ENCODE assay signal across 8 cellular contexts in genomic region chr1:48093696-48094518, GRCh38.
DNase-seq lines count a peak whose midpoint lies in the region; ATAC-seq and TF ChIP-seq lines count a peak whose summit lies in the region.

No MANE protein-coding gene starts in this region.

- H3K4me1 Mint-ChIP-seq in CD14-positive monocyte: peaks cover 6% of the 10 kb centered on the region
- H3K4me1 Mint-ChIP-seq in effector memory CD8-positive, alpha-beta T cell (ENCODE audit: low read depth in 2 of 2): peaks cover 0 to 5% of the 10 kb centered on the region in 2 donors
- peaks cover 4 to 9% (median 7%) of the 10 kb centered on the region in 7 donors for H3K4me1 Mint-ChIP-seq in naive thymus-derived CD4-positive, alpha-beta T cell

- intact Hi-C loops in CD14-positive monocyte (cut with micrococcal nuclease): loop anchor here in 1 of 2 donors (5.0 kb wide), 1 partner anchor 143 kb away; no protein-coding TSS in a partner anchor
- intact Hi-C loops in naive thymus-derived CD4-positive, alpha-beta T cell (cut with micrococcal nuclease): loop anchor here (1.0 to 5.0 kb wide), 4 partner anchors 108 to 403 kb away; no protein-coding TSS in a partner anchor

- no peaks in the 10 kb centered on the region for H3K27me3 ChIP-seq in naive thymus-derived CD4-positive, alpha-beta T cell (ENCODE audit: control insufficient read depth in 2 of 2, insufficient read depth in 2 of 2, low read length in 2 of 2)

- H3K27ac ChIP-seq in naive thymus-derived CD4-positive, alpha-beta T cell (ENCODE audit: low read depth, low read length): no peak overlapping the region

- peak; percentile 92 for ATAC-seq in HG03439 (IDR thresholded peaks at IDR 0.05; ENCODE audit: unreplicated experiment)
- ATAC-seq in effector memory CD8-positive, alpha-beta T cell (replicated peaks): peak; percentile 62
- ATAC-seq in naive thymus-derived CD4-positive, alpha-beta T cell: peak; percentile 81
- peak; percentile 76 for ATAC-seq in stimulated activated naive CD8-positive, alpha-beta T cell treated with anti-CD3 and anti-CD28 coated beads, Interleukin-15, Interleukin-2, amounts not matched to agents 100 U/mL and 50 U/mL, for 24 hours

- peak overlapping the region in 1 of 2 donors; percentile 49 for H3K4me3 Mint-ChIP-seq in CD14-positive monocyte
- peak overlapping the region; percentile 42 to 66 for H3K4me3 Mint-ChIP-seq in effector memory CD8-positive, alpha-beta T cell
- peak overlapping the region; percentile 1 to 83 (median 76) for H3K4me3 Mint-ChIP-seq in naive thymus-derived CD4-positive, alpha-beta T cell

- POLR2A ChIA-PET in naive thymus-derived CD4-positive, alpha-beta T cell (lab: Charles Lee): no interaction called here

- CTCF ChIA-PET in naive thymus-derived CD4-positive, alpha-beta T cell (lab: Charles Lee): interaction anchor here (0.6 to 2.5 kb wide), 10 partner anchors 13 to 723 kb away, joined by 3 to 11 read pairs (median 4); no protein-coding TSS in a partner anchor

- H3K27me3 Mint-ChIP-seq in CD14-positive monocyte (ENCODE audit: low read depth in 3 of 3): peaks cover 16 to 47% (median 25%) of the 10 kb centered on the region in 3 donors
- peaks cover 60 to 79% of the 10 kb centered on the region in 2 donors for H3K27me3 Mint-ChIP-seq in effector memory CD8-positive, alpha-beta T cell
- H3K27me3 Mint-ChIP-seq in naive thymus-derived CD4-positive, alpha-beta T cell: peaks cover 31 to 69% (median 65%) of the 10 kb centered on the region in 5 donors

- no peaks in the 10 kb centered on the region for H3K36me3 ChIP-seq in naive thymus-derived CD4-positive, alpha-beta T cell (ENCODE audit: control insufficient read depth in 2 of 3, insufficient read depth in 3 of 3, low read length in 3 of 3)

- H3K9me3 Mint-ChIP-seq in CD14-positive monocyte: peaks cover 0 to 7% (median 2%) of the 10 kb centered on the region in 7 donors
- H3K9me3 Mint-ChIP-seq in effector memory CD8-positive, alpha-beta T cell: no peaks in the 10 kb centered on the region
- H3K9me3 Mint-ChIP-seq in naive thymus-derived CD4-positive, alpha-beta T cell: peaks cover 0 to 5% (median 0%) of the 10 kb centered on the region in 11 donors

- DNase-seq in CD14-positive monocyte (ENCODE audit: low spot score) (no peak), GM19240 (ENCODE audit: insufficient read length, low spot score) (peak; percentile 81), NCI-H510A (lab: John Stamatoyannopoulos, UW) (peak; percentile 72)
- peak; percentile 74 to 79 for DNase-seq in activated CD4-positive, alpha-beta T cell treated with anti-CD3 and anti-CD28 coated beads, Interleukin-2, amount 50 U/mL, for 48 hours
- DNase-seq in effector memory CD8-positive, alpha-beta T cell: peak; percentile 41 to 73 (median 46)
- DNase-seq in naive thymus-derived CD4-positive, alpha-beta T cell: peak; percentile 43 to 78 (median 70)
- DNase-seq in stimulated activated naive CD8-positive, alpha-beta T cell treated with anti-CD3 and anti-CD28 coated beads, Interleukin-15, Interleukin-2, amounts not matched to agents 100 U/mL and 50 U/mL, for 24 hours: peak; percentile 75

- no peaks in the 10 kb centered on the region for H3K9me3 ChIP-seq in naive thymus-derived CD4-positive, alpha-beta T cell (ENCODE audit: control insufficient read depth in 2 of 3, low read length in 3 of 3)

- peak overlapping the region in 1 of 7 donors; percentile 33 for H3K27ac Mint-ChIP-seq in CD14-positive monocyte
- H3K27ac Mint-ChIP-seq in effector memory CD8-positive, alpha-beta T cell: no peak overlapping the region
- H3K27ac Mint-ChIP-seq in naive thymus-derived CD4-positive, alpha-beta T cell: peak overlapping the region in 1 of 9 donors; percentile 5

- peak overlapping the region; percentile 15 for H3K4me3 ChIP-seq in naive thymus-derived CD4-positive, alpha-beta T cell (ENCODE audit: low read length)

- no peaks in the 10 kb centered on the region for H3K36me3 Mint-ChIP-seq in CD14-positive monocyte
- no peaks in the 10 kb centered on the region for H3K36me3 Mint-ChIP-seq in effector memory CD8-positive, alpha-beta T cell (ENCODE audit: insufficient read depth)
- no peaks in the 10 kb centered on the region for H3K36me3 Mint-ChIP-seq in naive thymus-derived CD4-positive, alpha-beta T cell

- TF ChIP-seq CTCF in CD14-positive monocyte (IDR thresholded peaks at IDR 0.05): peak; percentile 72

- H3K4me1 ChIP-seq in naive thymus-derived CD4-positive, alpha-beta T cell (ENCODE audit: control insufficient read depth in 2 of 2, insufficient read depth in 2 of 2, low read length in 2 of 2): no peaks in the 10 kb centered on the region
